In genomic region chr9:18580146-18580545, GRCh38 we compare ENCODE assay signal across 20 cellular contexts.
DNase-seq lines count a peak whose midpoint lies in the region; ATAC-seq, FAIRE-seq and TF ChIP-seq lines count a peak whose summit lies in the region.
"Had no signal": no experiment of that assay in that cellular context is flagged by ENCODE, and none has a peak within 500 bp of the region (broad histone marks: within the 10 kb centered on the region; RNA-seq: fewer than 3 reads in every experiment).

No MANE protein-coding gene starts in this region.

- dilution Hi-C loops in IMR-90 (cut with HindIII; ENCODE audit: low sequenced_read_pairs, unreplicated experiment), result no loop called here

- no peaks in the 10 kb centered on the region for H3K36me3 ChIP-seq in IMR-90 (ENCODE audit: control insufficient read depth, insufficient read depth, low read length)
- peaks cover 8% of the 10 kb centered on the region for H3K36me3 ChIP-seq in astrocyte (ENCODE audit: insufficient read depth, low read length)
- H3K36me3 ChIP-seq in osteoblast (ENCODE audit: insufficient read depth, low read length), result peaks cover 26% of the 10 kb centered on the region
- no peaks in the 10 kb centered on the region for H3K36me3 ChIP-seq in trophoblast cell (ENCODE audit: control insufficient read depth in 1 of 2, insufficient read depth in 2 of 2, low read length in 2 of 2)
- H3K36me3 ChIP-seq in neural progenitor cell, result no peaks in the 10 kb centered on the region

- H3K27ac Mint-ChIP-seq in astrocyte (ENCODE audit: unreplicated experiment) (no peak overlapping the region), neural progenitor cell (no peak overlapping the region)
- H3K27ac Mint-ChIP-seq: B cell; CD4-positive, alpha-beta T cell; H9 had no signal

- TF ChIP-seq RAD21 in IMR-90 (IDR thresholded peaks at IDR 0.05; ENCODE audit: low read length), result no peak

- ATAC-seq in IMR-90 (ENCODE audit: low read depth), result no peak

- H2BK15ac ChIP-seq in IMR-90 (ENCODE audit: low read depth, low read length), result no peak overlapping the region

- H4K5ac ChIP-seq in IMR-90 (ENCODE audit: low read depth, low read length), result no peak overlapping the region

- H4K20me1 ChIP-seq in IMR-90 (ENCODE audit: insufficient read depth, low read length), result no peaks in the 10 kb centered on the region
- no peaks in the 10 kb centered on the region for H4K20me1 ChIP-seq in astrocyte (ENCODE audit: insufficient read depth, low read length)
- no peaks in the 10 kb centered on the region for H4K20me1 ChIP-seq in osteoblast (ENCODE audit: insufficient read depth, low read length)
- H4K20me1 ChIP-seq in neural progenitor cell (ENCODE audit: low read depth), result no peaks in the 10 kb centered on the region

- POLR2A ChIA-PET in IMR-90 (lab: Charles Lee; ENCODE audit: unreplicated experiment), result no interaction called here

- no peak overlapping the region for H3K18ac ChIP-seq in IMR-90 (ENCODE audit: low read depth, low read length)
- H3K18ac ChIP-seq in trophoblast cell (ENCODE audit: low read length), result no peak overlapping the region

- H3K4me1 ChIP-seq in IMR-90 (ENCODE audit: control insufficient read depth, insufficient read depth, low read length) (no peaks in the 10 kb centered on the region), astrocyte (ENCODE audit: insufficient read depth, low read length) (no peaks in the 10 kb centered on the region), osteoblast (ENCODE audit: insufficient read depth, low read length) (peaks cover 15% of the 10 kb centered on the region), trophoblast cell (ENCODE audit: control insufficient read depth in 1 of 2, insufficient read depth in 2 of 2, low read length in 2 of 2) (no peaks in the 10 kb centered on the region), neural progenitor cell (no peaks in the 10 kb centered on the region)

- H3K4me3 Mint-ChIP-seq in astrocyte (ENCODE audit: unreplicated experiment) (no peak overlapping the region), neural progenitor cell (no peak overlapping the region)
- H3K4me3 Mint-ChIP-seq: B cell; CD4-positive, alpha-beta T cell; H9 had no signal

- H3K14ac ChIP-seq in IMR-90 (replicated peaks; ENCODE audit: low read depth, low read length) (no peak overlapping the region), trophoblast cell (ENCODE audit: low read length) (no peak overlapping the region)

- TF ChIP-seq POLR2A in IMR-90 (IDR thresholded peaks at IDR 0.05; ENCODE audit: low read depth, low read length), result no peak

- H3K27ac ChIP-seq in IMR-90 (ENCODE audit: insufficient read depth, low read length), result no peak overlapping the region
- H3K27ac ChIP-seq in astrocyte (ENCODE audit: low read depth, low read length), result no peak overlapping the region
- H3K27ac ChIP-seq in osteoblast (ENCODE audit: low read depth, low read length), result peak overlapping the region; percentile 55
- no peak overlapping the region for H3K27ac ChIP-seq in trophoblast cell (ENCODE audit: low read depth, low read length)
- no peak overlapping the region for H3K27ac ChIP-seq in neural progenitor cell
- H3K27ac ChIP-seq: 22Rv1 had no signal

- H3K9ac ChIP-seq in IMR-90 (ENCODE audit: low read depth, low read length) (no peak overlapping the region), astrocyte (ENCODE audit: low read length) (no peak overlapping the region), trophoblast cell (ENCODE audit: low read length) (no peak overlapping the region), neural progenitor cell (no peak overlapping the region)

- H3K4me2 ChIP-seq in IMR-90 (ENCODE audit: low read depth, low read length), result no peak overlapping the region
- no peak overlapping the region for H3K4me2 ChIP-seq in astrocyte (ENCODE audit: low read length)
- H3K4me2 ChIP-seq in osteoblast (ENCODE audit: insufficient read depth, low read length), result no peak overlapping the region
- no peak overlapping the region for H3K4me2 ChIP-seq in trophoblast cell (ENCODE audit: low read length)
- H3K4me2 ChIP-seq in neural progenitor cell, result no peak overlapping the region

- H4K8ac ChIP-seq in IMR-90 (ENCODE audit: low read depth in 2 of 2, low read length in 2 of 2), result no peak overlapping the region
- no peak overlapping the region for H4K8ac ChIP-seq in trophoblast cell (ENCODE audit: low read depth, low read length)

- H3K4ac ChIP-seq in IMR-90 (ENCODE audit: low read depth, low read length) (no peak overlapping the region), trophoblast cell (ENCODE audit: low read depth, low read length) (no peak overlapping the region)

- H2AFZ ChIP-seq in IMR-90 (replicated peaks; ENCODE audit: low read length, poor library complexity) (no peak overlapping the region), astrocyte (ENCODE audit: low read depth, low read length) (no peak overlapping the region), osteoblast (ENCODE audit: low read length) (no peak overlapping the region), trophoblast cell (ENCODE audit: insufficient read depth, low read length, poor library complexity) (no peak overlapping the region), neural progenitor cell (replicated peaks) (no peak overlapping the region)

- no CpG with 5 or more reads among the region's 1 CpG for WGBS in IMR-90 (ENCODE audit: extremely low coverage in 2 of 2, insufficient read length in 1 of 2), 2 experiments
- WGBS in trophoblast cell (ENCODE audit: extremely low coverage, insufficient coverage, insufficient read length), result no CpG with 5 or more reads among the region's 1 CpG

- H3K79me2 ChIP-seq in astrocyte (ENCODE audit: insufficient read depth, low read length) (peaks cover 16% of the 10 kb centered on the region), osteoblast (ENCODE audit: insufficient read depth, low read length) (peaks cover 31% of the 10 kb centered on the region), trophoblast cell (ENCODE audit: control insufficient read depth, insufficient read depth, low read length, poor library complexity) (no peaks in the 10 kb centered on the region), neural progenitor cell (ENCODE audit: low read depth) (no peaks in the 10 kb centered on the region)

- H3K4me1 Mint-ChIP-seq in astrocyte (ENCODE audit: low read depth, unreplicated experiment) (no peaks in the 10 kb centered on the region), neural progenitor cell (no peaks in the 10 kb centered on the region)
- H3K4me1 Mint-ChIP-seq: B cell, H9 had no signal

- no peaks in the 10 kb centered on the region for H3K79me1 ChIP-seq in IMR-90 (ENCODE audit: low read depth in 1 of 2, low read length in 2 of 2)
- no peaks in the 10 kb centered on the region for H3K79me1 ChIP-seq in trophoblast cell (ENCODE audit: low read length)

- H2AK5ac ChIP-seq in IMR-90 (ENCODE audit: low read depth, low read length) (no peak overlapping the region), trophoblast cell (ENCODE audit: low read length) (no peak overlapping the region)

- H3K9me1 ChIP-seq in IMR-90 (ENCODE audit: insufficient read depth, low read length), result no peaks in the 10 kb centered on the region

- FAIRE-seq in A204.1 (lab: Jason Lieb, UNC), result peak; percentile 25
- no peak for FAIRE-seq in astrocyte (lab: Jason Lieb, UNC)
- FAIRE-seq: G401.6, GM12892, GM19239 had no signal

- H3K56ac ChIP-seq in IMR-90 (ENCODE audit: extremely low read depth, insufficient read depth, low read length), result no peak overlapping the region

- no peak overlapping the region for H2BK20ac ChIP-seq in IMR-90 (ENCODE audit: low read depth, low read length)

- DNase-seq in IMR-90 (peak; percentile 19), astrocyte (ENCODE audit: low read depth) (peak; percentile 18), osteoblast (ENCODE audit: insufficient read length, low spot score, missing footprints) (peak; percentile 11), trophoblast cell (no peak), A172 (ENCODE audit: low spot score) (no peak), NCI-H2081 treated with DMSO at 0.1 percent for 48 hours (lab: John Stamatoyannopoulos, UW) (no peak), neural progenitor cell (ENCODE audit: low spot score) (no peak)
- DNase-seq: ACHN; C1 segment of cervical spinal cord; Calu3; CD4-positive, alpha-beta T cell; DMS79; GOT3; H9 had no signal

- BruUV-seq in IMR-90 (replicated peaks; lab: Mats Ljungman, UMichigan), result no TSS peak

- H3K27me3 ChIP-seq in IMR-90 (ENCODE audit: control insufficient read depth, insufficient read depth, low read length), result no peaks in the 10 kb centered on the region
- H3K27me3 ChIP-seq in astrocyte (ENCODE audit: insufficient read depth, low read length), result no peaks in the 10 kb centered on the region
- no peaks in the 10 kb centered on the region for H3K27me3 ChIP-seq in osteoblast (ENCODE audit: insufficient read depth, low read length)
- H3K27me3 ChIP-seq in trophoblast cell (ENCODE audit: insufficient read depth, low read length), result no peaks in the 10 kb centered on the region
- H3K27me3 ChIP-seq in neural progenitor cell, result no peaks in the 10 kb centered on the region

- H3K36me3 Mint-ChIP-seq in astrocyte (ENCODE audit: low read depth, unreplicated experiment) (peaks cover 3% of the 10 kb centered on the region), neural progenitor cell (no peaks in the 10 kb centered on the region)

- CTCF ChIA-PET in IMR-90 (lab: Yijun Ruan, JAX), result no interaction called here

- H3K23ac ChIP-seq in IMR-90 (ENCODE audit: low read depth, low read length), result no peak overlapping the region
- no peak overlapping the region for H3K23ac ChIP-seq in trophoblast cell (ENCODE audit: low read length)

- peaks cover 2% of the 10 kb centered on the region for H3K9me3 Mint-ChIP-seq in astrocyte (ENCODE audit: unreplicated experiment)
- no peaks in the 10 kb centered on the region for H3K9me3 Mint-ChIP-seq in neural progenitor cell
- H3K9me3 Mint-ChIP-seq: CD4-positive, alpha-beta T cell; H9 had no signal

- no peaks in the 10 kb centered on the region for H3F3A ChIP-seq in neural progenitor cell (ENCODE audit: low read depth)

- in situ Hi-C loops in IMR-90 (cut with MboI; ENCODE audit: low sequenced_read_pairs), result no loop called here

- H4K91ac ChIP-seq in IMR-90 (ENCODE audit: insufficient read depth, low read depth, low read length), result no peak overlapping the region
- H4K91ac ChIP-seq in trophoblast cell (ENCODE audit: low read depth, low read length), result no peak overlapping the region

- no peak overlapping the region for H2BK12ac ChIP-seq in trophoblast cell (ENCODE audit: low read length)

- intact Hi-C loops in IMR-90 (cut with micrococcal nuclease), result no loop called here

- H2BK5ac ChIP-seq in IMR-90 (ENCODE audit: low read depth, low read length, poor library complexity, severe bottlenecking) (no peak overlapping the region), trophoblast cell (ENCODE audit: low read depth, low read length, poor library complexity) (no peak overlapping the region)

- TF ChIP-seq CTCF in IMR-90 (conservative IDR thresholded peaks at IDR 0.05; ENCODE audit: low read depth, low read length) (no peak), astrocyte (IDR thresholded peaks at IDR 0.05; ENCODE audit: insufficient read depth, low read depth, low read length) (no peak), osteoblast (IDR thresholded peaks at IDR 0.05; ENCODE audit: extremely low read depth, low read depth, low read length) (no peak), neural progenitor cell (IDR thresholded peaks at IDR 0.05) (no peak)

- H3K9me3 ChIP-seq in IMR-90 (ENCODE audit: control insufficient read depth, insufficient read depth, low read length) (no peaks in the 10 kb centered on the region), astrocyte (ENCODE audit: insufficient read depth, low read depth, low read length) (no peaks in the 10 kb centered on the region), osteoblast (ENCODE audit: low read depth, low read length) (no peaks in the 10 kb centered on the region), trophoblast cell (ENCODE audit: insufficient read depth, low read depth, low read length) (no peaks in the 10 kb centered on the region), neural progenitor cell (ENCODE audit: low read depth) (no peaks in the 10 kb centered on the region)

- H3K4me3 ChIP-seq in IMR-90 (ENCODE audit: insufficient read depth, low read depth, low read length) (no peak overlapping the region), astrocyte (ENCODE audit: insufficient read depth, low read depth, low read length) (no peak overlapping the region), osteoblast (ENCODE audit: insufficient read depth, low read length) (no peak overlapping the region), trophoblast cell (ENCODE audit: low read depth, low read length) (no peak overlapping the region), neural progenitor cell (no peak overlapping the region)

- no peaks in the 10 kb centered on the region for H3K27me3 Mint-ChIP-seq in astrocyte (ENCODE audit: low read depth, unreplicated experiment)
- peaks cover 4% of the 10 kb centered on the region for H3K27me3 Mint-ChIP-seq in neural progenitor cell (ENCODE audit: insufficient read depth, low read depth)
- H3K27me3 Mint-ChIP-seq: B cell; CD4-positive, alpha-beta T cell had no signal

- H4K12ac ChIP-seq in trophoblast cell (ENCODE audit: low read depth, low read length), result no peak overlapping the region

- no peak overlapping the region for H2BK120ac ChIP-seq in IMR-90 (ENCODE audit: low read depth, low read length)
- no peak overlapping the region for H2BK120ac ChIP-seq in trophoblast cell (ENCODE audit: insufficient read depth, low read length, poor library complexity)

- no peak overlapping the region for H2AK9ac ChIP-seq in IMR-90 (replicated peaks; ENCODE audit: low read depth, low read length, poor library complexity)

Comparison
In these comparisons a context has a peak if more than half of its experiments do, and no peak if none do; other contexts are left out.
1. DNase-seq: peak in IMR-90 (single experiment), astrocyte (single experiment) and osteoblast (single experiment); none in trophoblast cell (0 of 2), A172 (single experiment), NCI-H2081 treated with DMSO at 0.1 percent for 48 hours (single experiment) and neural progenitor cell (single experiment).